Comparison of ENCODE assay signal across 22 cellular contexts in genomic region chr9:137564817-137565411, GRCh38. TPM values are rescaled to one million over a fixed set of nuclear protein-coding genes. Genes with fewer than 3 reads are reported as not detected.
DNase-seq lines count a peak whose midpoint lies in the region; ATAC-seq and TF ChIP-seq lines count a peak whose summit lies in the region.
"Had no signal": no experiment of that assay in that cellular context is flagged by ENCODE, and none has a peak within 500 bp of the region (broad histone marks: within the 10 kb centered on the region; RNA-seq: fewer than 3 reads in every experiment).

No MANE protein-coding gene starts in this region.

- CTCF ChIA-PET in RWPE1 (lab: Yijun Ruan, JAX) = no interaction called here

- POLR2A ChIA-PET in RWPE1 (lab: Yijun Ruan, JAX; ENCODE audit: low non-redundant PET) = no interaction called here

- TF ChIP-seq CTCF in natural killer cell (IDR thresholded peaks at IDR 0.05) = no peak
- no peak for TF ChIP-seq CTCF in RWPE1 (conservative IDR thresholded peaks at IDR 0.05; ENCODE audit: low read depth)
- no peak for TF ChIP-seq CTCF in dorsolateral prefrontal cortex (IDR thresholded peaks at IDR 0.05 in 54 of 56, conservative IDR thresholded peaks at IDR 0.05 in 2 of 56; ENCODE audit: low read depth in 1 of 56, partially characterized antibody in 56 of 56)

- H3K36me3 Mint-ChIP-seq in natural killer cell treated with Interleukin-12 subunit alpha and Interleukin-12 subunit beta and Interleukin-15 and Interleukin-18, amount 100 ng/mL, for 72 hours = peaks cover 8% of the 10 kb centered on the region
- no peaks in the 10 kb centered on the region for H3K36me3 Mint-ChIP-seq in natural killer cell
- H3K36me3 Mint-ChIP-seq in dendritic cell treated with granulocyte-macrophage colony-stimulating factor and Interleukin-4, amounts not matched to agents 40 ng/mL and 50 ng/mL, for 4 days (ENCODE audit: low read depth) = peaks cover 68% of the 10 kb centered on the region

- H3K4me1 Mint-ChIP-seq in natural killer cell treated with Interleukin-12 subunit alpha and Interleukin-12 subunit beta and Interleukin-15 and Interleukin-18, amount 100 ng/mL, for 72 hours (ENCODE audit: low read depth in 2 of 2) = peaks cover 0 to 18% of the 10 kb centered on the region in 2 donors
- H3K4me1 Mint-ChIP-seq in natural killer cell = peaks cover under 1 to 16% of the 10 kb centered on the region in 2 donors
- H3K4me1 Mint-ChIP-seq in dendritic cell treated with granulocyte-macrophage colony-stimulating factor and Interleukin-4, amounts not matched to agents 40 ng/mL and 50 ng/mL, for 4 days (ENCODE audit: low read depth) = peaks cover 26% of the 10 kb centered on the region

- no peak overlapping the region for H3K4me3 Mint-ChIP-seq in natural killer cell treated with Interleukin-12 subunit alpha and Interleukin-12 subunit beta and Interleukin-15 and Interleukin-18, amount 100 ng/mL, for 72 hours
- H3K4me3 Mint-ChIP-seq in natural killer cell = no peak overlapping the region
- H3K4me3 Mint-ChIP-seq in dendritic cell treated with granulocyte-macrophage colony-stimulating factor and Interleukin-4, amounts not matched to agents 40 ng/mL and 50 ng/mL, for 4 days = no peak overlapping the region

- H3K9me3 Mint-ChIP-seq in natural killer cell treated with Interleukin-12 subunit alpha and Interleukin-12 subunit beta and Interleukin-15 and Interleukin-18, amount 100 ng/mL, for 72 hours = no peaks in the 10 kb centered on the region
- no peaks in the 10 kb centered on the region for H3K9me3 Mint-ChIP-seq in natural killer cell
- peaks cover 35% of the 10 kb centered on the region for H3K9me3 Mint-ChIP-seq in dendritic cell treated with granulocyte-macrophage colony-stimulating factor and Interleukin-4, amounts not matched to agents 40 ng/mL and 50 ng/mL, for 4 days

- no peak for DNase-seq in natural killer cell treated with Interleukin-12 subunit alpha and Interleukin-12 subunit beta and Interleukin-15 and Interleukin-18, amount 100 ng/mL, for 72 hours (ENCODE audit: low spot score)
- no peak for DNase-seq in natural killer cell
- no peak for DNase-seq in RWPE1 (ENCODE audit: low spot score)
- DNase-seq in dorsolateral prefrontal cortex = no peak
- no peak for DNase-seq in NCI-H748 (lab: John Stamatoyannopoulos, UW; ENCODE audit: unreplicated experiment)
- DNase-seq: DMS153; GF-D8; GM23248; NCI-H1048; NCI-H146; NCI-H2081 treated with DMSO at 0.1 percent for 48 hours; NCI-H748 treated with DMSO at 0.1 percent for 48 hours; NK-92 treated with Interleukin-12 subunit alpha and Interleukin-12 subunit beta, amount 100 ng/mL, for 24 hours; OCI-M1; RPMI8226; SIG-M5 had no signal

- ATAC-seq in natural killer cell treated with Interleukin-12 subunit alpha and Interleukin-12 subunit beta and Interleukin-15 and Interleukin-18, amount 100 ng/mL, for 72 hours = peak; percentile 36 to 51
- ATAC-seq in natural killer cell = no peak
- ATAC-seq in HG03045 (IDR thresholded peaks at IDR 0.05; ENCODE audit: unreplicated experiment) = no peak
- ATAC-seq: GM12878, SK-N-SH treated with all-trans-retinoic acid at 6 μM for 48 hours had no signal

- intact Hi-C loops in natural killer cell (cut with micrococcal nuclease) = no loop called here
- intact Hi-C loops in dendritic cell treated with granulocyte-macrophage colony-stimulating factor and Interleukin-4, amounts not matched to agents 40 ng/mL and 50 ng/mL, for 4 days (cut with micrococcal nuclease) = no loop called here
- intact Hi-C loops in dorsolateral prefrontal cortex (cut with DNase I) = no loop called here

- no peaks in the 10 kb centered on the region for H3K27me3 ChIP-seq in dorsolateral prefrontal cortex

- H3K27ac ChIP-seq in RWPE1 (peak overlapping the region; percentile 29), dorsolateral prefrontal cortex (no peak overlapping the region)
- H3K27ac ChIP-seq: GM23248, HL-60 had no signal

- peak overlapping the region in 1 of 2 donors; percentile 47 for H3K27ac Mint-ChIP-seq in natural killer cell treated with Interleukin-12 subunit alpha and Interleukin-12 subunit beta and Interleukin-15 and Interleukin-18, amount 100 ng/mL, for 72 hours
- peak overlapping the region in 1 of 2 donors; percentile 63 for H3K27ac Mint-ChIP-seq in natural killer cell
- peak overlapping the region; percentile 27 for H3K27ac Mint-ChIP-seq in dendritic cell treated with granulocyte-macrophage colony-stimulating factor and Interleukin-4, amounts not matched to agents 40 ng/mL and 50 ng/mL, for 4 days

- H3K27me3 Mint-ChIP-seq in natural killer cell treated with Interleukin-12 subunit alpha and Interleukin-12 subunit beta and Interleukin-15 and Interleukin-18, amount 100 ng/mL, for 72 hours = no peaks in the 10 kb centered on the region
- no peaks in the 10 kb centered on the region for H3K27me3 Mint-ChIP-seq in natural killer cell (ENCODE audit: low read depth in 2 of 2)
- peaks cover 1% of the 10 kb centered on the region for H3K27me3 Mint-ChIP-seq in dendritic cell treated with granulocyte-macrophage colony-stimulating factor and Interleukin-4, amounts not matched to agents 40 ng/mL and 50 ng/mL, for 4 days

- no peak overlapping the region for H3K4me3 ChIP-seq in dorsolateral prefrontal cortex
- H3K4me3 ChIP-seq: GM12878, GM23248, HAP-1 had no signal

RNA-seq across cellular contexts. Expression of gene MRPL41, which starts 13.2 kb away (rescaled TPM):
- total RNA-seq in natural killer cell treated with Interleukin-12 subunit alpha and Interleukin-12 subunit beta and Interleukin-15 and Interleukin-18, amount 100 ng/mL, for 72 hours = 10 to 100 TPM; 35.9 to 48.6 TPM
- total RNA-seq in natural killer cell = 10 to 100 TPM; 11.5 to 17.9 (median 16.8) TPM
- total RNA-seq in dorsolateral prefrontal cortex = 100 to 1,000 TPM in 88 of 120 experiments, 10 to 100 TPM in 32; 66.9 to 190 (median 109) TPM

RNA-seq across cellular contexts. Expression of gene DPH7, which starts 13.8 kb away (rescaled TPM):
- total RNA-seq in natural killer cell treated with Interleukin-12 subunit alpha and Interleukin-12 subunit beta and Interleukin-15 and Interleukin-18, amount 100 ng/mL, for 72 hours = 10 to 100 TPM; 32.5 to 78.0 TPM
- 10 to 100 TPM; 39.5 to 51.0 (median 48.5) TPM for total RNA-seq in natural killer cell
- 10 to 100 TPM; 29.0 to 72.8 (median 45.7) TPM for total RNA-seq in dorsolateral prefrontal cortex

RNA-seq across cellular contexts. Expression of gene PNPLA7, which starts 14.7 kb away (rescaled TPM):
- 1 to 10 TPM; 1.2 to 7.1 TPM for total RNA-seq in natural killer cell treated with Interleukin-12 subunit alpha and Interleukin-12 subunit beta and Interleukin-15 and Interleukin-18, amount 100 ng/mL, for 72 hours
- total RNA-seq in natural killer cell (1 to 10 TPM; 4.3 to 6.4 (median 4.9) TPM), dorsolateral prefrontal cortex (10 to 100 TPM; 13.3 to 53.7 (median 30.5) TPM)

RNA-seq across cellular contexts. Expression of gene ZMYND19, which starts 25.4 kb away (rescaled TPM):
- total RNA-seq in natural killer cell treated with Interleukin-12 subunit alpha and Interleukin-12 subunit beta and Interleukin-15 and Interleukin-18, amount 100 ng/mL, for 72 hours = 10 to 100 TPM; 31.5 to 96.1 TPM
- total RNA-seq in natural killer cell = 10 to 100 TPM in 2 of 3 donors, 1 to 10 TPM in 1; 6.5 to 18.8 (median 16.3) TPM
- 10 to 100 TPM; 13.5 to 30.5 (median 23.8) TPM for total RNA-seq in dorsolateral prefrontal cortex

RNA-seq across cellular contexts. Expression of gene ARRDC1, which starts 40.6 kb away (rescaled TPM):
- 10 to 100 TPM; 56.6 to 64.7 TPM for total RNA-seq in natural killer cell treated with Interleukin-12 subunit alpha and Interleukin-12 subunit beta and Interleukin-15 and Interleukin-18, amount 100 ng/mL, for 72 hours
- total RNA-seq in natural killer cell = 100 to 1,000 TPM in 1 of 3 donors, 10 to 100 TPM in 2; 80.7 to 105 (median 92.9) TPM
- total RNA-seq in dorsolateral prefrontal cortex = 10 to 100 TPM; 14.9 to 48.4 (median 31.8) TPM

Comparison
In these comparisons a context has a peak if more than half of its experiments do, and no peak if none do; other contexts are left out.
1. ATAC-seq: peak in natural killer cell treated with Interleukin-12 subunit alpha and Interleukin-12 subunit beta and Interleukin-15 and Interleukin-18, amount 100 ng/mL, for 72 hours (2 of 2); none in natural killer cell (0 of 3) and HG03045 (single experiment).